In the genomic region with DNA sequence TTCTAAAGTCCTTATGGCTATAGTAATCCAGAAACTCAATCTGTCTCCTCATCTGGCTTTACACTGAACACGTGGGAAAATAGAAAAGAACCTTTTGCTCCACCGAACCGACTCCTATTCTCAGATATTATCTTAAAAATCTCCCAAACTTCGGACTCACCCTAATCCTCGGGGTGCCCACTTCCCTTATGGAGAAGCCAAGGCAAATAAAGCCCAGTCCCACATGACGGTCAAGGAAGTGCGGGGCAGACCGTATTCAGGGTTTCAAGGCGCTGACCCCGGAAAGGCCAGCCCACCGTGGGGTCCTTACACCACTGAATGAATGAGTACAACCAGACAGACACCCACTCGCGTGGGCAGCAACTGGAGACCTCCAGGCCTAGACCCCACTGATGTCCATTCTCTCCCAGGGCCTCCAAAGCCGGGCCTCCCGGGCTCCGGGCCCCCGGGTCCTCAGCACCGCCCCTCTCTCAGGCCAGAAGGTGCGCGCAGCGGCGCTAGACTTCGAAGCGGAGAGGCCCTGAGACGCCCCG, we compare ENCODE assay signal across 8 cellular contexts. TPM values are rescaled to one million over a fixed set of nuclear protein-coding genes. Genes with fewer than 3 reads are reported as not detected.
DNase-seq lines count a peak whose midpoint lies in the region; ATAC-seq and TF ChIP-seq lines count a peak whose summit lies in the region.

No MANE protein-coding gene starts in this region.

- peak; percentile 28 for ATAC-seq in HG02588 (IDR thresholded peaks at IDR 0.05; ENCODE audit: unreplicated experiment)

- WGBS in mesodermal cell (ENCODE audit: insufficient coverage in 2 of 2), 2 experiments, result 0 to 2% methylated on average over 13 to 18 of the region's 26 CpGs

- no peaks in the 10 kb centered on the region for H3K9me3 Mint-ChIP-seq in chondrocyte (ENCODE audit: low read depth)

- H3K4me1 Mint-ChIP-seq in chondrocyte (ENCODE audit: low read depth), result peaks cover 31% of the 10 kb centered on the region

- no peaks in the 10 kb centered on the region for H3K9me3 ChIP-seq in mesodermal cell (ENCODE audit: control insufficient read depth, low read length)

- peaks cover 36% of the 10 kb centered on the region for H3K36me3 ChIP-seq in mesodermal cell (ENCODE audit: control insufficient read depth, insufficient read depth, low read length)

- peak overlapping the region; percentile 94 for H3K27ac ChIP-seq in mesodermal cell (ENCODE audit: low read depth, low read length, severe bottlenecking)

- in situ Hi-C loops in GM13977 (cut with MboI; ENCODE audit: low pct_unique_long_range_greater_than_20kb, low sequenced_read_pairs, unreplicated experiment), result no loop called here

- H3K4me1 ChIP-seq in mesodermal cell (ENCODE audit: control insufficient read depth, insufficient read depth, low read length, poor library complexity, severe bottlenecking), result peaks cover 4% of the 10 kb centered on the region

- H3K36me3 Mint-ChIP-seq in chondrocyte (ENCODE audit: low read depth), result peaks cover 10% of the 10 kb centered on the region

- DNase-seq in DMS 273 (lab: John Stamatoyannopoulos, UW; ENCODE audit: unreplicated experiment) (peak; percentile 79), DMS 273 treated with DMSO at 0.1 percent for 48 hours (lab: John Stamatoyannopoulos, UW) (no peak), NCI-H128 (lab: John Stamatoyannopoulos, UW; ENCODE audit: unreplicated experiment) (peak; percentile 19), chondrocyte (ENCODE audit: low spot score) (peak; percentile 93), NCI-H1417 (lab: John Stamatoyannopoulos, UW) (no peak), GM13977 (ENCODE audit: low spot score) (no peak)

- H3K4me3 ChIP-seq in mesodermal cell (ENCODE audit: extremely low read depth, insufficient read depth, low read length, poor library complexity, severe bottlenecking), result peak overlapping the region; percentile 74

- TF ChIP-seq CTCF in chondrocyte (IDR thresholded peaks at IDR 0.05) (peak; percentile 32), GM13977 (IDR thresholded peaks at IDR 0.05; ENCODE audit: extremely low read depth, insufficient read depth, missing control alignments) (no peak)

- no peaks in the 10 kb centered on the region for H3K27me3 Mint-ChIP-seq in chondrocyte (ENCODE audit: low read depth)

- peak overlapping the region; percentile 98 for H3K27ac Mint-ChIP-seq in chondrocyte (ENCODE audit: unreplicated experiment)

- H3K4me3 Mint-ChIP-seq in chondrocyte (ENCODE audit: unreplicated experiment), result peak overlapping the region; percentile 93

RNA-seq across cellular contexts. Expression of gene NUP98, which starts 0.5 kb away (rescaled TPM):
- total RNA-seq in chondrocyte, result 47.8 to 61.6 TPM (median 52.7 TPM) in 3 replicates
- 71.2 TPM for polyA plus RNA-seq in mesodermal cell (2013, experiment 1 of 2)
- polyA plus RNA-seq in mesodermal cell (2013, experiment 2 of 2), result 61.0 TPM

RNA-seq across cellular contexts. Expression of gene PGAP2, which starts 11.5 kb away (rescaled TPM):
- total RNA-seq in chondrocyte, result 12.7 to 15.8 TPM (median 14.4 TPM) in 3 replicates
- 16.4 TPM for polyA plus RNA-seq in mesodermal cell (2013, experiment 1 of 2)
- polyA plus RNA-seq in mesodermal cell (2013, experiment 2 of 2), result 13.2 TPM

RNA-seq across cellular contexts. Expression of gene RHOG, which starts 43.9 kb away (rescaled TPM):
- total RNA-seq in chondrocyte, result 36.8 to 44.8 TPM (median 38.9 TPM) in 3 replicates
- 56.3 TPM for polyA plus RNA-seq in mesodermal cell (2013, experiment 1 of 2)
- 44.0 TPM for polyA plus RNA-seq in mesodermal cell (2013, experiment 2 of 2)

RNA-seq across cellular contexts. Expression of gene STIM1, which starts 58.6 kb away (rescaled TPM):
- 38.5 to 50.7 TPM (median 46.7 TPM) in 3 replicates for total RNA-seq in chondrocyte
- 37.3 TPM for polyA plus RNA-seq in mesodermal cell (2013, experiment 1 of 2)
- 28.3 TPM for polyA plus RNA-seq in mesodermal cell (2013, experiment 2 of 2)

Comparison
In these comparisons a context has a peak if more than half of its experiments do, and no peak if none do; other contexts are left out.
1. DNase-seq: peak in DMS 273 (single experiment), NCI-H128 (single experiment) and chondrocyte (single experiment); none in DMS 273 treated with DMSO at 0.1 percent for 48 hours (single experiment), NCI-H1417 (0 of 3) and GM13977 (single experiment).